Comparison of ENCODE assay signal across 8 cellular contexts in the genomic region with DNA sequence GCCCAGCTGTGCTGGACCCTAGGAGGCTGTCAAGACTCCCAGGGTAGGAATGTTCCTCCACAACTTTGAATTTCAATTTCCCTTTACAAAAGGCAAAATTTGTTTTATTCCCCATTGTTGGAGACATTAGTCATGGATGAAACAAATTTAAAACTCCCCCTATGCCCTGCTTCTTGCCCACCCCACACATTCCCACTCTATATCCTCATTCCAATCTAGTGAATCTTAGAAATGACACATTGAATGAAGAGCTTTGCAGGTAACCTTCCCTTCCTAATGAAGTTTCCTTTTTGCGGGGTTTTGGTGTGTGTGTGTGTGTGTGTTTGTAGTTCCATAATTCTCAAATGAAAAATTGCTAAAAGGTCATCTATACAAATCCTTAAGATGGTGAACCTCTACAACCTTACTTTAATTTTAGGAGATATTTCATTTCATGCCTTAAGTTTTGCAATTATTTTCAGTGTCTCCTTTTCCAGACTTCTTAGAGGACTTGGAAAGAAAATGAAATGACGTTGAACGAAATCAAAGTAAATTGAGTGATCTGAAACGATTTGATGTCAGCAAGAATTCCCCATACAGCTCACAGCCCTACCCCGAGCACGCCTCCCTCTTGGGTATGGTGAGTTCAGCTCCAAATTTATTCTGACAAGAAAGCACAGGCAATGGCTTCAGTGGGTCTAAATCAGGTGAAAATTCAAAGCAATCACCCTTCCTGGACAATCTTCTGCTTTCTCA.
DNase-seq lines count a peak whose midpoint lies in the region; ATAC-seq, FAIRE-seq and TF ChIP-seq lines count a peak whose summit lies in the region.
"Had no signal": no experiment of that assay in that cellular context is flagged by ENCODE, and none has a peak within 500 bp of the region (broad histone marks: within the 10 kb centered on the region; RNA-seq: fewer than 3 reads in every experiment).

No MANE protein-coding gene starts in this region.

- H3K9me3 ChIP-seq in HUES6 (ENCODE audit: control insufficient read depth, insufficient read depth, low read depth, low read length) (no peaks in the 10 kb centered on the region), iPS-18c (ENCODE audit: control insufficient read depth, insufficient read depth, low read length) (no peaks in the 10 kb centered on the region)

- peak overlapping the region; percentile 85 for H3K9ac ChIP-seq in HUES6 (ENCODE audit: low read length)

- peaks cover 4 to 11% of the 10 kb centered on the region in 2 donors for H3K9me3 Mint-ChIP-seq in activated naive CD4-positive, alpha-beta T cell treated with anti-CD3 and anti-CD28 coated beads, Interleukin-2, amount 50 U/mL, for 72 hours

- H3K36me3 Mint-ChIP-seq in activated naive CD4-positive, alpha-beta T cell treated with anti-CD3 and anti-CD28 coated beads, Interleukin-2, amount 50 U/mL, for 72 hours, result peaks cover 12 to 13% of the 10 kb centered on the region in 2 donors

- H3K36me3 ChIP-seq in HUES6 (ENCODE audit: control insufficient read depth, insufficient read depth, low read length), result no peaks in the 10 kb centered on the region

- H3K27ac Mint-ChIP-seq in activated naive CD4-positive, alpha-beta T cell treated with anti-CD3 and anti-CD28 coated beads, Interleukin-2, amount 50 U/mL, for 72 hours, result peak overlapping the region; percentile 51 to 98

- no peak for FAIRE-seq in H54 (lab: Jason Lieb, UNC)

- no peak for DNase-seq in activated naive CD4-positive, alpha-beta T cell treated with anti-CD3 and anti-CD28 coated beads, Interleukin-2, amount 50 U/mL, for 72 hours (ENCODE audit: low spot score in 2 of 2)
- DNase-seq in substantia nigra (lab: John Stamatoyannopoulos, UW) (no peak), H54 (ENCODE audit: insufficient read length, low spot score) (no peak), G401 (ENCODE audit: low spot score) (no peak), NCI-H69 (lab: John Stamatoyannopoulos, UW) (no peak)
- DNase-seq: MV-4-11 had no signal

- H3K4me3 ChIP-seq in HUES6 (ENCODE audit: low read depth, low read length), result peak overlapping the region; percentile 65; the same call in 1 of the 2 replicates
- peak overlapping the region; percentile 62 for H3K4me3 ChIP-seq in iPS-18c (ENCODE audit: insufficient read depth, low read depth, low read length)

- in situ Hi-C loops in G401 (cut with HindIII; ENCODE audit: low sequenced_read_pairs), result no loop called here

- no peak for TF ChIP-seq POLR2A in H54 (IDR thresholded peaks at IDR 0.05; ENCODE audit: low read depth, low read length)

- 0 out of 2 replicates have a peak, but pooled peaks cover 7% of the 10 kb centered on the region for H3K27me3 ChIP-seq in HUES6 (ENCODE audit: control insufficient read depth, insufficient read depth, low read length)

- H3K27ac ChIP-seq in HUES6 (ENCODE audit: low read depth, low read length) (no peak overlapping the region), substantia nigra (ENCODE audit: low read depth, low read length, poor library complexity, severe bottlenecking) (peak overlapping the region; percentile 98)

- H3K4me1 ChIP-seq in HUES6 (ENCODE audit: control insufficient read depth, insufficient read depth, low read length), result peaks cover 31% of the 10 kb centered on the region

- no peak for ATAC-seq in activated naive CD4-positive, alpha-beta T cell treated with anti-CD3 and anti-CD28 coated beads, Interleukin-2, amount 50 U/mL, for 72 hours
